In the genomic region with DNA sequence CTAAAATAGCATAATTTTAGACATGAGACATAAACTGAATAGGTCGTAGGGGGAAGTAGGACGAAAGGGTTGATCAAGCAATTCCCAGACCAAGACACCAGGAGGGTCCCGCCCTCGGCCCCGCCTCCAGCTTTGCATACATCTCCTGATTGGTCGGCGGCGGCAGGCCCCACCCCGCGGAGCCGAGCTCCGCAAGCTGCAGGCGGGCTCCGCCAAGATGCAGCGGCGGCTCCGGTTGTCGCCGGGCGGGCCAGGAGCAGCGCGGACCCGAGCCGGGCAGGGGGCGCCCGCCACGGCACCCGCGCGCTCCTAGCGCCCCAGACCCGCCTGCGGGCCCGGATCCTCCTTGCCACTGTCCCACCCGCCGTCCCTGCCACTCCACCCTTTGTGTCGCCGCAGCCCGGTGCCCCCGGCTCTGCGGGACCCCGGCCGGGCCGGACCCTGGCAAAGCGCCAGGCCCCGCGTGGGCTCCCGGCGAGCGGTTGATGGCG, we compare ENCODE assay signal across 8 cellular contexts. TPM values are rescaled to one million over a fixed set of nuclear protein-coding genes. Genes with fewer than 3 reads are reported as not detected.
DNase-seq lines count a peak whose midpoint lies in the region; ATAC-seq and TF ChIP-seq lines count a peak whose summit lies in the region.

Gene CDR2L, plus strand, starts transcription at position 215 of the 491 bp plus-strand sequence. CDS start 412 bp downstream, outside the sequence.

- H3K27me3 Mint-ChIP-seq in nephron progenitor cell (ENCODE audit: low read depth, poor library complexity), result peaks cover 13% of the 10 kb centered on the region

- no peaks in the 10 kb centered on the region for H3K36me3 Mint-ChIP-seq in nephron progenitor cell (ENCODE audit: low read depth)

- peak; percentile 94 for DNase-seq in DMS53 treated with DMSO at 0.1 percent for 48 hours (lab: John Stamatoyannopoulos, UW; ENCODE audit: unreplicated experiment)
- peak; percentile 87 for DNase-seq in H4 (ENCODE audit: low spot score)
- peak; percentile 86 for DNase-seq in M059J (ENCODE audit: low read depth)
- peak; percentile 96 for DNase-seq in SHP77 treated with DMSO at 0.1 percent for 48 hours (lab: John Stamatoyannopoulos, UW)
- peak; percentile 85 for DNase-seq in activated gamma-delta T cell (lab: John Stamatoyannopoulos, UW)
- DNase-seq in fibroblast of the conjunctiva (ENCODE audit: low read depth), result peak; percentile 80
- DNase-seq in nephron progenitor cell, result peak; percentile 99
- peak; percentile 94 for DNase-seq in stimulated activated naive CD8-positive, alpha-beta T cell treated with anti-CD3 and anti-CD28 coated beads, Interleukin-15, Interleukin-2, amounts not matched to agents 100 U/mL and 50 U/mL, for 24 hours

- ATAC-seq in stimulated activated naive CD8-positive, alpha-beta T cell treated with anti-CD3 and anti-CD28 coated beads, Interleukin-15, Interleukin-2, amounts not matched to agents 100 U/mL and 50 U/mL, for 24 hours, result peak; percentile 95

- H3K9me3 Mint-ChIP-seq in nephron progenitor cell, result no peaks in the 10 kb centered on the region

- H3K4me1 Mint-ChIP-seq in nephron progenitor cell, result peaks cover 34% of the 10 kb centered on the region

- peak within 1 kb of the TSS; percentile 88 for H3K4me3 Mint-ChIP-seq in nephron progenitor cell

- peak within 1 kb of the TSS; percentile 64 for H3K27ac Mint-ChIP-seq in nephron progenitor cell

- no peak for TF ChIP-seq CTCF in nephron progenitor cell (IDR thresholded peaks at IDR 0.05)

RNA-seq across cellular contexts. Expression of gene CDR2L, which starts in this region (rescaled TPM):
- total RNA-seq in H4 (2014; rRNA removed; shearing (Covaris generic)), result 3.3 and 5.8 TPM in 2 replicates
- 7.0 and 13.6 TPM in 2 replicates for total RNA-seq in M059J (2014; rRNA removed; shearing (Covaris generic))

Comparison
In these comparisons a context has a peak if more than half of its experiments do, and no peak if none do; other contexts are left out.
1. Peak in every context shown above with its lines: DNase-seq and ATAC-seq.